In the genomic region with DNA sequence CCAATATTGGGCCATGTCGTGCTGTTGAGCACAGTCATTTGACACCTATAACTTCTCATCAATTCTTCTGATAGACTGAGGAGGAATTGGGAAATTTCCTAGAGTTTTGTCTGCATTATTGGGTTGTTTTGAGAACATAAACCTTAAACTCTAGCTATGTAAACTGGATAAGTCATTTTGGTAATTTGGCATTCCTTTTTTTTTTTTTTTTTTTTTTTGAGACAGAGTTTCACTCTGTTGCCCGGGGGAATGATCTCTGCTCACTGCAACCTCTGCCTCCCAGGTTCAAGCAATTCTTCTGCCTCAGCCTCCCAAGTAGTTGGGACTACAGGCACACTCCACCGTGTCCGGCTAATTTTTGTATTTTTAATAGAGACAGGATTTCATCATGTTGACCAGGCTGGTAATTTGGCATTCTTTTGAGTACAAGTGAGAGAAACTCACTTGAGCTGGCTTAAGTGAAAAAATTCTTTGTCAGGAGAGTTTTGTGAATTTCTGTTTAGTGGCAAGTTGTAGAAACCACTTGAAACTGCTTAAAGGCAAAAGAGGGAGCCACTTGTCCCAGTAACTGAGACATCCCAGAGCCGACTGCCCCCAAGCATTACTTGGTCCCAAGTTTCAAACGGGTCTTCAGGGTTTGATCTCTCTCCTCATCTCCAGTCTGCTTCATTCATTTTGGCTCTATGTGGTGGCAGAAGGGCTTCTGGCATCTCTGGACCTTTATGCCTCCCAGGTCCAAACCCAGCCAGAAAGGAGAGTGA, we compare ENCODE assay signal across 2 cellular contexts.
TF ChIP-seq lines count a peak whose summit lies in the region.

No MANE protein-coding gene starts in this region.

TF ChIP-seq in A549, 52 proteins besides CTCF, POLR2A, EP300 and RAD21:
- TF ChIP-seq RNF2 (IDR thresholded peaks at IDR 0.05; ENCODE audit: borderline replicate concordance, low read depth) (no peak), TP53 (CRISPR knock-in tag; IDR thresholded peaks at IDR 0.05) (no peak), ZC3H11A (IDR thresholded peaks at IDR 0.05) (no peak)

TF ChIP-seq in IMR-90, 13 proteins besides CTCF, POLR2A, EP300 and RAD21:
- TF ChIP-seq CHD1 (IDR thresholded peaks at IDR 0.05; ENCODE audit: low read depth, low read length) (no peak), MXI1 (IDR thresholded peaks at IDR 0.05; ENCODE audit: borderline replicate concordance, low read depth, low read length) (no peak), FOS (IDR thresholded peaks at IDR 0.05; ENCODE audit: low read depth, low read length) (no peak), MAFK (IDR thresholded peaks at IDR 0.05; ENCODE audit: low read depth, low read length) (no peak), RFX5 (IDR thresholded peaks at IDR 0.05; ENCODE audit: low read depth, low read length) (no peak), BHLHE40 (IDR thresholded peaks at IDR 0.05; ENCODE audit: low read depth, low read length) (no peak), SMC3 (IDR thresholded peaks at IDR 0.05; ENCODE audit: low read depth, low read length) (no peak), CEBPB (IDR thresholded peaks at IDR 0.05; ENCODE audit: low read depth, low read length) (no peak), NFE2L2 (IDR thresholded peaks at IDR 0.05; ENCODE audit: low read depth, low read length) (no peak), MAZ (IDR thresholded peaks at IDR 0.05; ENCODE audit: borderline replicate concordance, low read depth, low read length) (no peak), ELK1 (IDR thresholded peaks at IDR 0.05; ENCODE audit: borderline replicate concordance, low read depth, low read length) (no peak), RCOR1 (IDR thresholded peaks at IDR 0.05; ENCODE audit: insufficient replicate concordance, low read length) (no peak)
- TF ChIP-seq, protein P1, sequence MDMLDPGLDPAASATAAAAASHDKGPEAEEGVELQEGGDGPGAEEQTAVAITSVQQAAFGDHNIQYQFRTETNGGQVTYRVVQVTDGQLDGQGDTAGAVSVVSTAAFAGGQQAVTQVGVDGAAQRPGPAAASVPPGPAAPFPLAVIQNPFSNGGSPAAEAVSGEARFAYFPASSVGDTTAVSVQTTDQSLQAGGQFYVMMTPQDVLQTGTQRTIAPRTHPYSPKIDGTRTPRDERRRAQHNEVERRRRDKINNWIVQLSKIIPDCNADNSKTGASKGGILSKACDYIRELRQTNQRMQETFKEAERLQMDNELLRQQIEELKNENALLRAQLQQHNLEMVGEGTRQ (IDR thresholded peaks at IDR 0.05; ENCODE audit: low read depth, low read length) = no peak
